Comparison of ENCODE assay signal across 16 cellular contexts in the genomic region with DNA sequence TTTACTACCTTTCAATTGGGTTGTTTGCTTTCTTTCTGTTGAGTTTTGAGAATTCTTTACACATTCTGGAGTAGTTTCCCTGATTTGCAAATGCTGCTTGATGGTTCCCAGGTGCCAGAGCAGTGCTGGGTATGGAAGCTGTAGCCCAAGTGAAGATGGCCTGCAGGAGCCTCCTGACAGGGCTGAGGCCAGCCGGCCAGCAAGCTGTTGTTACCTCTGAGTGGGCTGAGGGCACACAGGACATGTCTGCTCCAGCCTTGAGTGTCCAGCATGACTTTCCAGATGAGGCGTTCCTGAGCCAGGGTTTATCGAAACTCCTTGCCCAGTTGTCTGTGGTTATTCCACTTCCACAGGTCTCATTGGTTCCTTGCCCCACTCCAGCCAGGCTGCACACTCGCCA.
DNase-seq lines count a peak whose midpoint lies in the region; ATAC-seq and TF ChIP-seq lines count a peak whose summit lies in the region.
"Had no signal": no experiment of that assay in that cellular context is flagged by ENCODE, and none has a peak within 500 bp of the region (broad histone marks: within the 10 kb centered on the region; RNA-seq: fewer than 3 reads in every experiment).

No MANE protein-coding gene starts in this region.

- peak overlapping the region; percentile 89 for H2AFZ ChIP-seq in mammary epithelial cell (ENCODE audit: low read depth, low read length)
- no peak overlapping the region for H2AFZ ChIP-seq in neuronal stem cell (ENCODE audit: low read length)
- H2AFZ ChIP-seq: GM23248 had no signal

- H3K79me2 ChIP-seq in mammary epithelial cell (ENCODE audit: insufficient read depth, low read length), result no peaks in the 10 kb centered on the region

- no peak overlapping the region for H2BK120ac ChIP-seq in neuronal stem cell (ENCODE audit: low read depth, low read length)

- H3K23ac ChIP-seq in neuronal stem cell (ENCODE audit: low read depth, low read length, poor library complexity), result no peak overlapping the region

- no peaks in the 10 kb centered on the region for H3K27me3 Mint-ChIP-seq in chondrocyte (ENCODE audit: low read depth)
- peaks cover 41% of the 10 kb centered on the region for H3K27me3 Mint-ChIP-seq in type B pancreatic cell
- H3K27me3 Mint-ChIP-seq: IgD-negative memory B cell had no signal

- intact Hi-C loops in mammary epithelial cell (cut with micrococcal nuclease) (no loop called here), breast epithelium (cut with DNase I; ENCODE audit: low total_unique reads) (no loop called here)

- dilution Hi-C loops in mammary epithelial cell (cut with HindIII; ENCODE audit: low sequenced_read_pairs), result no loop called here

- H4K20me1 ChIP-seq in mammary epithelial cell (ENCODE audit: insufficient read depth, low read length), result no peaks in the 10 kb centered on the region

- H4K8ac ChIP-seq in neuronal stem cell (ENCODE audit: low read depth, low read length), result no peak overlapping the region

- no peak overlapping the region for H2BK15ac ChIP-seq in neuronal stem cell (ENCODE audit: low read length)

- H3K27ac Mint-ChIP-seq in chondrocyte (ENCODE audit: unreplicated experiment) (no peak overlapping the region), type B pancreatic cell (no peak overlapping the region)
- H3K27ac Mint-ChIP-seq: IgD-negative memory B cell had no signal

- H3K9me3 Mint-ChIP-seq in chondrocyte (ENCODE audit: low read depth), result peaks cover 3% of the 10 kb centered on the region
- no peaks in the 10 kb centered on the region for H3K9me3 Mint-ChIP-seq in type B pancreatic cell

- no peaks in the 10 kb centered on the region for H3K36me3 ChIP-seq in mammary epithelial cell (ENCODE audit: insufficient read depth, low read length)
- no peaks in the 10 kb centered on the region for H3K36me3 ChIP-seq in breast epithelium
- H3K36me3 ChIP-seq in neuronal stem cell (replicated peaks in 1 of 2; ENCODE audit: control insufficient read depth in 2 of 2, insufficient read depth in 2 of 2, low read length in 2 of 2), result no peaks in the 10 kb centered on the region

- H2AK5ac ChIP-seq in neuronal stem cell (ENCODE audit: low read depth, low read length), result no peak overlapping the region

- no peaks in the 10 kb centered on the region for H3K79me1 ChIP-seq in neuronal stem cell (ENCODE audit: low read depth, low read length)

- CTCF ChIA-PET in mammary epithelial cell (lab: Charles Lee; ENCODE audit: low non-redundant PET), result no interaction called here

- H3K4me1 ChIP-seq in mammary epithelial cell (ENCODE audit: insufficient read depth, low read length) (peaks cover 6% of the 10 kb centered on the region), breast epithelium (no peaks in the 10 kb centered on the region), neuronal stem cell (ENCODE audit: control insufficient read depth in 2 of 2, insufficient read depth in 1 of 2, low read depth in 1 of 2, low read length in 2 of 2) (peaks cover 3 to 8% of the 10 kb centered on the region in 2 donors)
- H3K4me1 ChIP-seq: Caco-2 had no signal

- in situ Hi-C loops in mammary epithelial cell (cut with MboI; ENCODE audit: low sequenced_read_pairs in 2 of 2), result no loop called here

- H4K91ac ChIP-seq in neuronal stem cell (ENCODE audit: low read depth, low read length, poor library complexity), result no peak overlapping the region

- no peak overlapping the region for H3K4me2 ChIP-seq in mammary epithelial cell (ENCODE audit: insufficient read depth, low read depth, low read length)
- H3K4me2 ChIP-seq in neuronal stem cell (ENCODE audit: insufficient read depth, low read length, poor library complexity, severe bottlenecking), result no peak overlapping the region

- H3K4me1 Mint-ChIP-seq in chondrocyte (ENCODE audit: low read depth), result peaks cover 30% of the 10 kb centered on the region
- peaks cover 42% of the 10 kb centered on the region for H3K4me1 Mint-ChIP-seq in type B pancreatic cell (ENCODE audit: unreplicated experiment)

- TF ChIP-seq CTCF in mammary epithelial cell (conservative IDR thresholded peaks at IDR 0.05 in 1 of 2, IDR thresholded peaks at IDR 0.05 in 1 of 2; ENCODE audit: extremely low read depth in 1 of 2, insufficient read depth in 1 of 2, low read depth in 1 of 2, low read length in 2 of 2), result no peak
- no peak for TF ChIP-seq CTCF in breast epithelium (IDR thresholded peaks at IDR 0.05)
- no peak for TF ChIP-seq CTCF in chondrocyte (IDR thresholded peaks at IDR 0.05)
- no peak for TF ChIP-seq CTCF in type B pancreatic cell (conservative IDR thresholded peaks at IDR 0.05)

- no peak overlapping the region for H3K4me3 Mint-ChIP-seq in chondrocyte (ENCODE audit: unreplicated experiment)
- H3K4me3 Mint-ChIP-seq in type B pancreatic cell, result no peak overlapping the region
- H3K4me3 Mint-ChIP-seq: CD8-positive, alpha-beta memory T cell; IgD-negative memory B cell had no signal

- no peak for ATAC-seq in GM21528 (IDR thresholded peaks at IDR 0.05; ENCODE audit: low FRiP score, unreplicated experiment)
- no peak for ATAC-seq in HG03159 (IDR thresholded peaks at IDR 0.05; ENCODE audit: unreplicated experiment)
- ATAC-seq: HCT116 had no signal

- no peaks in the 10 kb centered on the region for H3K36me3 Mint-ChIP-seq in chondrocyte (ENCODE audit: low read depth)
- no peaks in the 10 kb centered on the region for H3K36me3 Mint-ChIP-seq in type B pancreatic cell
- H3K36me3 Mint-ChIP-seq: CD8-positive, alpha-beta memory T cell had no signal

- H2BK12ac ChIP-seq in neuronal stem cell (ENCODE audit: low read length), result no peak overlapping the region

- H3K4me3 ChIP-seq in mammary epithelial cell (replicated peaks in 1 of 3; ENCODE audit: insufficient read depth in 1 of 3, low read depth in 2 of 3, low read length in 3 of 3) (no peak overlapping the region), breast epithelium (no peak overlapping the region), neuronal stem cell (ENCODE audit: low read length in 2 of 2) (no peak overlapping the region)
- H3K4me3 ChIP-seq: GM23248 had no signal

- whole genome bisulfite sequencing in mammary epithelial cell (ENCODE audit: low coverage, missing lambda C conversion rate), result 89% methylated on average over 4 of the region's 4 CpGs
- no CpG with 5 or more reads among the region's 4 CpGs for WGBS in neuronal stem cell (ENCODE audit: extremely low coverage in 2 of 2, insufficient read length in 2 of 2, insufficient replicate concordance in 1 of 2), 2 donors

- no peak for TF ChIP-seq POLR2A in breast epithelium (IDR thresholded peaks at IDR 0.05)

- no peak overlapping the region for H3K4ac ChIP-seq in neuronal stem cell (ENCODE audit: low read length)

- no peaks in the 10 kb centered on the region for H3K27me3 ChIP-seq in mammary epithelial cell (ENCODE audit: insufficient read depth, low read length)
- H3K27me3 ChIP-seq in breast epithelium, result no peaks in the 10 kb centered on the region
- H3K27me3 ChIP-seq in neuronal stem cell (ENCODE audit: control insufficient read depth in 3 of 3, insufficient read depth in 3 of 3, low read depth in 1 of 3, low read length in 3 of 3), result no peaks in the 10 kb centered on the region

- no peak overlapping the region for H2BK5ac ChIP-seq in neuronal stem cell (ENCODE audit: low read length)

- H3K9me3 ChIP-seq in mammary epithelial cell (replicated peaks; ENCODE audit: insufficient read depth, low read length) (no peaks in the 10 kb centered on the region), breast epithelium (no peaks in the 10 kb centered on the region), neuronal stem cell (replicated peaks in 1 of 2; ENCODE audit: control insufficient read depth in 2 of 2, insufficient read depth in 1 of 2, low read depth in 1 of 2, low read length in 2 of 2) (no peaks in the 10 kb centered on the region)
- H3K9me3 ChIP-seq: Caco-2 had no signal

- H3K18ac ChIP-seq in neuronal stem cell (ENCODE audit: low read length), result peak overlapping the region; percentile 44

- H3K9ac ChIP-seq in mammary epithelial cell (ENCODE audit: insufficient read depth, low read length) (no peak overlapping the region), neuronal stem cell (ENCODE audit: low read depth, low read length, poor library complexity) (no peak overlapping the region)
- H3K9ac ChIP-seq: GM23248 had no signal

- H3K14ac ChIP-seq in neuronal stem cell (ENCODE audit: low read length), result no peak overlapping the region

- H3K27ac ChIP-seq in mammary epithelial cell (ENCODE audit: insufficient read depth, low read depth, low read length), result no peak overlapping the region
- H3K27ac ChIP-seq in breast epithelium, result no peak overlapping the region
- H3K27ac ChIP-seq in neuronal stem cell (replicated peaks; ENCODE audit: low read length), result no peak overlapping the region
- H3K27ac ChIP-seq: 22Rv1, GM23248 had no signal

- DNase-seq in mammary epithelial cell (no peak), breast epithelium (ENCODE audit: low spot score in 2 of 2) (no peak), chondrocyte (ENCODE audit: low spot score) (peak; percentile 34), neuronal stem cell (ENCODE audit: low spot score) (no peak), type B pancreatic cell (ENCODE audit: extremely low spot score, unreplicated experiment) (peak; percentile 43), SHP77 treated with DMSO at 0.1 percent for 48 hours (lab: John Stamatoyannopoulos, UW) (no peak)
- DNase-seq: Caco-2; CD8-positive, alpha-beta memory T cell; DND-41; GDM1; GM23248 had no signal

- BruUV-seq in mammary epithelial cell (replicated peaks; lab: Mats Ljungman, UMichigan), result no TSS peak

Comparison
In these comparisons a context has a peak if more than half of its experiments do, and no peak if none do; other contexts are left out.
1. DNase-seq: peak in chondrocyte (single experiment) and type B pancreatic cell (single experiment); none in mammary epithelial cell (single experiment), breast epithelium (0 of 2), neuronal stem cell (single experiment) and SHP77 treated with DMSO at 0.1 percent for 48 hours (single experiment).